ENCODE assay signal across 14 cellular contexts in genomic region chr2:214543386-214543955, GRCh38.
DNase-seq lines count a peak whose midpoint lies in the region; ATAC-seq lines count a peak whose summit lies in the region.
"Had no signal": no experiment of that assay in that cellular context is flagged by ENCODE, and none has a peak within 500 bp of the region (broad histone marks: within the 10 kb centered on the region; RNA-seq: fewer than 3 reads in every experiment).

No MANE protein-coding gene starts in this region.

- no peaks in the 10 kb centered on the region for H3K9me3 ChIP-seq in mesenchymal stem cell (ENCODE audit: control insufficient read depth, low read length)
- H3K9me3 ChIP-seq: vagina had no signal

- H4K91ac ChIP-seq in mesenchymal stem cell (ENCODE audit: low read length) = no peak overlapping the region

- no peak overlapping the region for H3K23ac ChIP-seq in mesenchymal stem cell (ENCODE audit: low read length in 2 of 2)

- no peak overlapping the region for H3K4ac ChIP-seq in mesenchymal stem cell (ENCODE audit: low read depth in 1 of 2, low read length in 2 of 2)

- H2AFZ ChIP-seq in mesenchymal stem cell (ENCODE audit: low read depth, low read length) = no peak overlapping the region

- H3K4me3 ChIP-seq in mesenchymal stem cell (ENCODE audit: insufficient read depth in 1 of 2, low read depth in 1 of 2, low read length in 2 of 2) = no peak overlapping the region
- H3K4me3 ChIP-seq: vagina had no signal

- peaks cover 0 to 3% of the 10 kb centered on the region in 2 experiments for H3K27me3 ChIP-seq in mesenchymal stem cell (ENCODE audit: control insufficient read depth in 1 of 2, insufficient read depth in 1 of 2, low read length in 2 of 2)
- H3K27me3 ChIP-seq: vagina had no signal

- H2BK15ac ChIP-seq in mesenchymal stem cell (ENCODE audit: low read depth, poor library complexity, severe bottlenecking) = no peak overlapping the region

- no peak overlapping the region for H3K18ac ChIP-seq in mesenchymal stem cell (ENCODE audit: low read depth in 1 of 2, low read length in 2 of 2)

- no peak overlapping the region for H2BK12ac ChIP-seq in mesenchymal stem cell (ENCODE audit: low read length in 2 of 2)

- no peaks in the 10 kb centered on the region for H3K36me3 ChIP-seq in mesenchymal stem cell (ENCODE audit: control insufficient read depth in 1 of 2, insufficient read depth in 2 of 2, low read depth in 1 of 2, low read length in 2 of 2)
- H3K36me3 ChIP-seq: vagina had no signal

- 80% methylated on average over 1 of the region's 2 CpGs for WGBS in mesenchymal stem cell

- no peak for ATAC-seq in GM18511 (IDR thresholded peaks at IDR 0.05; ENCODE audit: unreplicated experiment)
- no peak for ATAC-seq in GM21825 (IDR thresholded peaks at IDR 0.05; ENCODE audit: unreplicated experiment)
- ATAC-seq: WTC11 had no signal

- H3K79me1 ChIP-seq in mesenchymal stem cell (replicated peaks; ENCODE audit: low read length, poor library complexity, severe bottlenecking) = no peaks in the 10 kb centered on the region

- no peak overlapping the region for H3K9ac ChIP-seq in mesenchymal stem cell (ENCODE audit: low read length)

- peak; percentile 72 for DNase-seq in EL
- peak; percentile 34 for DNase-seq in NCI-H128 (lab: John Stamatoyannopoulos, UW; ENCODE audit: unreplicated experiment)
- DNase-seq in amniotic stem cell (lab: John Stamatoyannopoulos, UW) = peak; percentile 22
- DNase-seq in mesenchymal stem cell = peak; percentile 37
- no peak for DNase-seq in NCI-H82 (lab: John Stamatoyannopoulos, UW)
- DNase-seq in T-helper 9 cell = no peak
- DNase-seq: activated T-cell treated with anti-CD3 and anti-CD28 coated beads, Interleukin-2, amount 50 U/mL, for 1 hour; anterior cingulate cortex; erythroblast; NCI-H1048 had no signal

- no peak overlapping the region for H3K14ac ChIP-seq in mesenchymal stem cell (ENCODE audit: low read length in 2 of 2)

- peaks cover 4% of the 10 kb centered on the region for H3K4me1 ChIP-seq in mesenchymal stem cell (ENCODE audit: control insufficient read depth, insufficient read depth, low read depth, low read length)
- H3K4me1 ChIP-seq: vagina had no signal

- no peak overlapping the region for H3K4me2 ChIP-seq in mesenchymal stem cell (ENCODE audit: low read length, poor library complexity, severe bottlenecking)

- H3K27ac ChIP-seq in mesenchymal stem cell (ENCODE audit: low read length, poor library complexity, severe bottlenecking) = no peak overlapping the region
- H3K27ac ChIP-seq: vagina had no signal

- no peak overlapping the region for H2AK5ac ChIP-seq in mesenchymal stem cell (ENCODE audit: low read length, severe bottlenecking)

- H4K8ac ChIP-seq in mesenchymal stem cell (ENCODE audit: low read length) = no peak overlapping the region

- no peak overlapping the region for H2BK5ac ChIP-seq in mesenchymal stem cell (ENCODE audit: low read depth, low read length, poor library complexity, severe bottlenecking)

- H2BK120ac ChIP-seq in mesenchymal stem cell (ENCODE audit: low read depth, low read length) = no peak overlapping the region

Comparison
In these comparisons a context has a peak if more than half of its experiments do, and no peak if none do; other contexts are left out.
1. DNase-seq: peak in EL (single experiment), NCI-H128 (single experiment), amniotic stem cell (single experiment) and mesenchymal stem cell (single experiment); none in NCI-H82 (single experiment) and T-helper 9 cell (single experiment).